8 cellular contexts compared by ENCODE assay signal in genomic region chr3:42653560-42654330, GRCh38. TPM values are rescaled to one million over a fixed set of nuclear protein-coding genes. Genes with fewer than 3 reads are reported as not detected.
DNase-seq lines count a peak whose midpoint lies in the region; ATAC-seq and TF ChIP-seq lines count a peak whose summit lies in the region.

Gene ZBTB47 (plus strand): TSS chr3:42653697. CDS start chr3:42658356, 4,659 bp downstream.

- 0% methylated on average over 7 of the region's 31 CpGs for WGBS in suprapubic skin

- H3K4me1 Mint-ChIP-seq in effector memory CD8-positive, alpha-beta T cell (ENCODE audit: low read depth in 2 of 2) = peaks cover 14 to 27% of the 10 kb centered on the region in 2 donors

- TF ChIP-seq CTCF in GM10266 (IDR thresholded peaks at IDR 0.05; ENCODE audit: control insufficient read depth, insufficient read depth, low read depth, missing control alignments) = no peak
- no peak for TF ChIP-seq CTCF in RWPE2 (IDR thresholded peaks at IDR 0.05; ENCODE audit: poor library complexity, severe bottlenecking)
- TF ChIP-seq CTCF in lower lobe of right lung (IDR thresholded peaks at IDR 0.05) = no peak
- no peak for TF ChIP-seq CTCF in suprapubic skin (IDR thresholded peaks at IDR 0.05)

- DNase-seq in 8988T (peak; percentile 70), GM10266 (ENCODE audit: extremely low spot score) (peak; percentile 42), RWPE2 (ENCODE audit: low spot score) (no peak), lower lobe of right lung (peak; percentile 89), suprapubic skin (ENCODE audit: low spot score in 2 of 2) (peak; percentile 87 to 91), HPDE6-E6E7 (ENCODE audit: extremely low spot score) (no peak), SW 1271 (lab: John Stamatoyannopoulos, UW) (no peak)
- no peak for DNase-seq in effector memory CD8-positive, alpha-beta T cell

- H3K36me3 ChIP-seq in RWPE2 (ENCODE audit: low read depth) = no peaks in the 10 kb centered on the region; the same call in 1 of the 2 replicates
- H3K36me3 ChIP-seq in lower lobe of right lung = peaks cover 21% of the 10 kb centered on the region
- H3K36me3 ChIP-seq in suprapubic skin = no peaks in the 10 kb centered on the region

- ATAC-seq in RWPE2 (ENCODE audit: low read depth) (peak; percentile 9; the same call in 1 of the 3 replicates), lower lobe of right lung (peak; percentile 29 to 43)
- ATAC-seq in effector memory CD8-positive, alpha-beta T cell (replicated peaks) = peak; percentile 16

- TF ChIP-seq POLR2A in suprapubic skin (IDR thresholded peaks at IDR 0.05) = no peak

- H3K27ac Mint-ChIP-seq in effector memory CD8-positive, alpha-beta T cell = peak within 1 kb of the TSS; percentile 60 to 83

- H3K27me3 Mint-ChIP-seq in effector memory CD8-positive, alpha-beta T cell = no peaks in the 10 kb centered on the region

- H3K4me3 ChIP-seq in RWPE2 (ENCODE audit: severe bottlenecking) = peak within 1 kb of the TSS; percentile 94
- peak within 1 kb of the TSS; percentile 93 for H3K4me3 ChIP-seq in lower lobe of right lung
- H3K4me3 ChIP-seq in suprapubic skin = peak within 1 kb of the TSS; percentile 82

- H3K27ac ChIP-seq in RWPE2 (ENCODE audit: poor library complexity, severe bottlenecking) (peak within 1 kb of the TSS; percentile 80), lower lobe of right lung (peak within 1 kb of the TSS; percentile 85), suprapubic skin (peak within 1 kb of the TSS; percentile 94)

- H3K4me1 ChIP-seq in RWPE2 (ENCODE audit: insufficient read depth, poor library complexity, severe bottlenecking) (peaks cover 22% of the 10 kb centered on the region), lower lobe of right lung (peaks cover 43% of the 10 kb centered on the region), suprapubic skin (peaks cover 55% of the 10 kb centered on the region)

- no peaks in the 10 kb centered on the region for H3K9me3 Mint-ChIP-seq in effector memory CD8-positive, alpha-beta T cell

- no peak for TF ChIP-seq EP300 in suprapubic skin (IDR thresholded peaks at IDR 0.05)

- H3K27me3 ChIP-seq in RWPE2 (ENCODE audit: insufficient read depth, poor library complexity, severe bottlenecking) (no peaks in the 10 kb centered on the region), lower lobe of right lung (ENCODE audit: low read depth) (no peaks in the 10 kb centered on the region), suprapubic skin (no peaks in the 10 kb centered on the region)

- H3K9me3 ChIP-seq in RWPE2 (ENCODE audit: severe bottlenecking) (no peaks in the 10 kb centered on the region), lower lobe of right lung (no peaks in the 10 kb centered on the region), suprapubic skin (no peaks in the 10 kb centered on the region)

- peaks cover 15% of the 10 kb centered on the region for H3K36me3 Mint-ChIP-seq in effector memory CD8-positive, alpha-beta T cell (ENCODE audit: insufficient read depth)

- peak within 1 kb of the TSS; percentile 87 to 90 for H3K4me3 Mint-ChIP-seq in effector memory CD8-positive, alpha-beta T cell

- intact Hi-C loops in lower lobe of right lung (cut with DNase I) = no loop called here

RNA-seq across cellular contexts. Expression of gene ZBTB47, which starts in this region (rescaled TPM):
- total RNA-seq in lower lobe of right lung (20.0 TPM), suprapubic skin (10 to 100 TPM; 17.9 to 36.1 (median 20.7) TPM)

Comparison
In these comparisons a context has a peak if more than half of its experiments do, and no peak if none do; other contexts are left out.
1. DNase-seq: peak in 8988T (single experiment), GM10266 (single experiment), lower lobe of right lung (single experiment) and suprapubic skin (2 of 2); none in RWPE2 (single experiment), effector memory CD8-positive, alpha-beta T cell (0 of 3), HPDE6-E6E7 (single experiment) and SW 1271 (0 of 2).
2. Peak in every context shown above with its lines, with median percentiles within 50 percentile points of each other: ATAC-seq, H3K27ac ChIP-seq and H3K4me3 ChIP-seq.